Comparison of ENCODE assay signal across 1 cellular context in the genomic region with DNA sequence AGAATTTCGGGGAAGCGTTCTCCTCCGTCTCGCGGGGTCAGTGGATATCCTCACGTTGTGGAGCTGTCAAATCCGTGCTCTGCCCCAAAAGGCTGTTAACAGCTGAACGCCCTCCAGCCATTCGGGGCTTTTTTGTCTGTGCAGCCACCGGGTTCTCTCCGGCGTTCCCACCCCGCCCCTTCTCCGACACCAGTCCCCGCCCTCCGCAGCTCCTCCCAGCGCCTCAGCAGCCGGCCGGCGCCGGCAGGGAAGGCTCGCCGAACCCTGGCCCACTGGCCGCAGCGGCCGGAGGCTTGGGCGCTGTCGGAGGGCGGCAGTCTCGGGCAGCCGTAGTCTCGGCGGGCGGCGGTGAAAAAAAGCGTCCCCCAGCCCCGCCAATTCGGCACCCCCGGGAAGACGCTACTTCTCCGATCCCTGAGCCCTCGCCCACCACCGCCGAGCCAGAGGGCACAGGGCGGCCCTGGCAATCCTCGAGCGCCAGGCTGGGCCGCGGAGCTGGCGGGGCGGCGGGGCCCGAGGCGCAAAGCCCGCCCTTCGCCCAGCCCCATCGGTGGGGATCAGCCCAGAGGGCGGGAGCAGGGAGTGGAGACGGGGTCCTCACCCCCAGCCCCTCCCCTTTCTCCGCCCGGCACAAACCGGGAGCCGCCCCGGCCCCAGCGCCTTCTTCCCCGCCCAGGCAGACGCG.
TF ChIP-seq lines count a peak whose summit lies in the region.

A gene (minus strand): TSS at position 496 of the 685 bp plus-strand sequence. CDS start 773 bp downstream, outside the sequence.

TF ChIP-seq in HepG2, 621 proteins besides CTCF, POLR2A, EP300 and RAD21 (continued from another document and continues in another):
- TF ChIP-seq ZNF83 (CRISPR knock-in tag; IDR thresholded peaks at IDR 0.05; ENCODE audit: borderline replicate concordance), result peak; percentile 88
- 0 out of 2 replicates have a peak, but pooled peaks have one; percentile 40 for TF ChIP-seq REXO4 (CRISPR knock-in tag; IDR thresholded peaks at IDR 0.05; ENCODE audit: borderline replicate concordance)
- peak; percentile 53; the same call in 1 of the 2 replicates for TF ChIP-seq CAMTA2 (CRISPR knock-in tag; IDR thresholded peaks at IDR 0.05; ENCODE audit: borderline replicate concordance)
- 0 out of 2 replicates have a peak, but pooled peaks have one; percentile 44 for TF ChIP-seq MAFG (CRISPR knock-in tag; IDR thresholded peaks at IDR 0.05)
- peak; percentile 83 for TF ChIP-seq HNRNPLL (IDR thresholded peaks at IDR 0.05; ENCODE audit: low read depth, low read length, poor library complexity, severe bottlenecking)
- TF ChIP-seq KAT7 (CRISPR knock-in tag; IDR thresholded peaks at IDR 0.05; ENCODE audit: borderline replicate concordance), result peak; percentile 82; the same call in 1 of the 2 replicates
- TF ChIP-seq, protein P1, sequence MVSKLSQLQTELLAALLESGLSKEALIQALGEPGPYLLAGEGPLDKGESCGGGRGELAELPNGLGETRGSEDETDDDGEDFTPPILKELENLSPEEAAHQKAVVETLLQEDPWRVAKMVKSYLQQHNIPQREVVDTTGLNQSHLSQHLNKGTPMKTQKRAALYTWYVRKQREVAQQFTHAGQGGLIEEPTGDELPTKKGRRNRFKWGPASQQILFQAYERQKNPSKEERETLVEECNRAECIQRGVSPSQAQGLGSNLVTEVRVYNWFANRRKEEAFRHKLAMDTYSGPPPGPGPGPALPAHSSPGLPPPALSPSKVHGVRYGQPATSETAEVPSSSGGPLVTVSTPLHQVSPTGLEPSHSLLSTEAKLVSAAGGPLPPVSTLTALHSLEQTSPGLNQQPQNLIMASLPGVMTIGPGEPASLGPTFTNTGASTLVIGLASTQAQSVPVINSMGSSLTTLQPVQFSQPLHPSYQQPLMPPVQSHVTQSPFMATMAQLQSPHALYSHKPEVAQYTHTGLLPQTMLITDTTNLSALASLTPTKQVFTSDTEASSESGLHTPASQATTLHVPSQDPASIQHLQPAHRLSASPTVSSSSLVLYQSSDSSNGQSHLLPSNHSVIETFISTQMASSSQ (IDR thresholded peaks at IDR 0.05; ENCODE audit: low read depth), result no peak
- TF ChIP-seq, protein P1 (CRISPR knock-in tag; IDR thresholded peaks at IDR 0.05; ENCODE audit: borderline replicate concordance), result no peak
- no peak for TF ChIP-seq EZH2 (conservative IDR thresholded peaks at IDR 0.05; ENCODE audit: low read depth, low read length)
- no peak for TF ChIP-seq NCOA2 (CRISPR knock-in tag; IDR thresholded peaks at IDR 0.05)
- TF ChIP-seq NFYB (CRISPR knock-in tag; IDR thresholded peaks at IDR 0.05), result 0 out of 2 replicates have a peak, but pooled peaks have one; percentile 2
- peak; percentile 88 for TF ChIP-seq ZFX (CRISPR knock-in tag; IDR thresholded peaks at IDR 0.05; ENCODE audit: low read depth)
- TF ChIP-seq, protein P2, sequence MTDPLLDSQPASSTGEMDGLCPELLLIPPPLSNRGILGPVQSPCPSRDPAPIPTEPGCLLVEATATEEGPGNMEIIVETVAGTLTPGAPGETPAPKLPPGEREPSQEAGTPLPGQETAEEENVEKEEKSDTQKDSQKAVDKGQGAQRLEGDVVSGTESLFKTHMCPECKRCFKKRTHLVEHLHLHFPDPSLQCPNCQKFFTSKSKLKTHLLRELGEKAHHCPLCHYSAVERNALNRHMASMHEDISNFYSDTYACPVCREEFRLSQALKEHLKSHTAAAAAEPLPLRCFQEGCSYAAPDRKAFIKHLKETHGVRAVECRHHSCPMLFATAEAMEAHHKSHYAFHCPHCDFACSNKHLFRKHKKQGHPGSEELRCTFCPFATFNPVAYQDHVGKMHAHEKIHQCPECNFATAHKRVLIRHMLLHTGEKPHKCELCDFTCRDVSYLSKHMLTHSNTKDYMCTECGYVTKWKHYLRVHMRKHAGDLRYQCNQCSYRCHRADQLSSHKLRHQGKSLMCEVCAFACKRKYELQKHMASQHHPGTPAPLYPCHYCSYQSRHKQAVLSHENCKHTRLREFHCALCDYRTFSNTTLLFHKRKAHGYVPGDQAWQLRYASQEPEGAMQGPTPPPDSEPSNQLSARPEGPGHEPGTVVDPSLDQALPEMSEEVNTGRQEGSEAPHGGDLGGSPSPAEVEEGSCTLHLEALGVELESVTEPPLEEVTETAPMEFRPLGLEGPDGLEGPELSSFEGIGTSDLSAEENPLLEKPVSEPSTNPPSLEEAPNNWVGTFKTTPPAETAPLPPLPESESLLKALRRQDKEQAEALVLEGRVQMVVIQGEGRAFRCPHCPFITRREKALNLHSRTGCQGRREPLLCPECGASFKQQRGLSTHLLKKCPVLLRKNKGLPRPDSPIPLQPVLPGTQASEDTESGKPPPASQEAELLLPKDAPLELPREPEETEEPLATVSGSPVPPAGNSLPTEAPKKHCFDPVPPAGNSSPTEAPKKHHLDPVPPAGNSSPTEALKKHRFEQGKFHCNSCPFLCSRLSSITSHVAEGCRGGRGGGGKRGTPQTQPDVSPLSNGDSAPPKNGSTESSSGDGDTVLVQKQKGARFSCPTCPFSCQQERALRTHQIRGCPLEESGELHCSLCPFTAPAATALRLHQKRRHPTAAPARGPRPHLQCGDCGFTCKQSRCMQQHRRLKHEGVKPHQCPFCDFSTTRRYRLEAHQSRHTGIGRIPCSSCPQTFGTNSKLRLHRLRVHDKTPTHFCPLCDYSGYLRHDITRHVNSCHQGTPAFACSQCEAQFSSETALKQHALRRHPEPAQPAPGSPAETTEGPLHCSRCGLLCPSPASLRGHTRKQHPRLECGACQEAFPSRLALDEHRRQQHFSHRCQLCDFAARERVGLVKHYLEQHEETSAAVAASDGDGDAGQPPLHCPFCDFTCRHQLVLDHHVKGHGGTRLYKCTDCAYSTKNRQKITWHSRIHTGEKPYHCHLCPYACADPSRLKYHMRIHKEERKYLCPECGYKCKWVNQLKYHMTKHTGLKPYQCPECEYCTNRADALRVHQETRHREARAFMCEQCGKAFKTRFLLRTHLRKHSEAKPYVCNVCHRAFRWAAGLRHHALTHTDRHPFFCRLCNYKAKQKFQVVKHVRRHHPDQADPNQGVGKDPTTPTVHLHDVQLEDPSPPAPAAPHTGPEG (CRISPR knock-in tag; IDR thresholded peaks at IDR 0.05), result peak; percentile 75
- peak; percentile 66 for TF ChIP-seq SPEN (CRISPR knock-in tag; IDR thresholded peaks at IDR 0.05; ENCODE audit: low read depth)
- TF ChIP-seq BORCS8-MEF2B (CRISPR knock-in tag; IDR thresholded peaks at IDR 0.05), result peak; percentile 87; the same call in 1 of the 2 replicates
- TF ChIP-seq, protein P3, sequence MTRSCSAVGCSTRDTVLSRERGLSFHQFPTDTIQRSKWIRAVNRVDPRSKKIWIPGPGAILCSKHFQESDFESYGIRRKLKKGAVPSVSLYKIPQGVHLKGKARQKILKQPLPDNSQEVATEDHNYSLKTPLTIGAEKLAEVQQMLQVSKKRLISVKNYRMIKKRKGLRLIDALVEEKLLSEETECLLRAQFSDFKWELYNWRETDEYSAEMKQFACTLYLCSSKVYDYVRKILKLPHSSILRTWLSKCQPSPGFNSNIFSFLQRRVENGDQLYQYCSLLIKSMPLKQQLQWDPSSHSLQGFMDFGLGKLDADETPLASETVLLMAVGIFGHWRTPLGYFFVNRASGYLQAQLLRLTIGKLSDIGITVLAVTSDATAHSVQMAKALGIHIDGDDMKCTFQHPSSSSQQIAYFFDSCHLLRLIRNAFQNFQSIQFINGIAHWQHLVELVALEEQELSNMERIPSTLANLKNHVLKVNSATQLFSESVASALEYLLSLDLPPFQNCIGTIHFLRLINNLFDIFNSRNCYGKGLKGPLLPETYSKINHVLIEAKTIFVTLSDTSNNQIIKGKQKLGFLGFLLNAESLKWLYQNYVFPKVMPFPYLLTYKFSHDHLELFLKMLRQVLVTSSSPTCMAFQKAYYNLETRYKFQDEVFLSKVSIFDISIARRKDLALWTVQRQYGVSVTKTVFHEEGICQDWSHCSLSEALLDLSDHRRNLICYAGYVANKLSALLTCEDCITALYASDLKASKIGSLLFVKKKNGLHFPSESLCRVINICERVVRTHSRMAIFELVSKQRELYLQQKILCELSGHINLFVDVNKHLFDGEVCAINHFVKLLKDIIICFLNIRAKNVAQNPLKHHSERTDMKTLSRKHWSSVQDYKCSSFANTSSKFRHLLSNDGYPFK (CRISPR knock-in tag; IDR thresholded peaks at IDR 0.05; ENCODE audit: borderline replicate concordance), result no peak; the same call in 1 of the 2 replicates
- TF ChIP-seq HNRNPUL1 (IDR thresholded peaks at IDR 0.05; ENCODE audit: low read depth, low read length), result no peak
- TF ChIP-seq ZNF547 (CRISPR knock-in tag; IDR thresholded peaks at IDR 0.05), result 0 out of 2 replicates have a peak, but pooled peaks have one; percentile 19
- 0 out of 2 replicates have a peak, but pooled peaks have one; percentile 20 for TF ChIP-seq PCBP1 (IDR thresholded peaks at IDR 0.05; ENCODE audit: borderline replicate concordance, low read depth, low read length)
- TF ChIP-seq, protein P4, sequence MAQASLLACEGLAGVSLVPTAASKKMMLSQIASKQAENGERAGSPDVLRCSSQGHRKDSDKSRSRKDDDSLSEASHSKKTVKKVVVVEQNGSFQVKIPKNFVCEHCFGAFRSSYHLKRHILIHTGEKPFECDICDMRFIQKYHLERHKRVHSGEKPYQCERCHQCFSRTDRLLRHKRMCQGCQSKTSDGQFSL (CRISPR knock-in tag; IDR thresholded peaks at IDR 0.05), result no peak
- no peak for TF ChIP-seq HNF4G (IDR thresholded peaks at IDR 0.05; ENCODE audit: borderline replicate concordance, low read depth, low read length)
- TF ChIP-seq HNF4G (CRISPR knock-in tag; IDR thresholded peaks at IDR 0.05; ENCODE audit: borderline replicate concordance, low read depth), result no peak; the same call in 1 of the 2 replicates
- TF ChIP-seq ZNF841 (CRISPR knock-in tag; IDR thresholded peaks at IDR 0.05; ENCODE audit: borderline replicate concordance), result no peak
- no peak for TF ChIP-seq ZSCAN22 (CRISPR knock-in tag; IDR thresholded peaks at IDR 0.05)
- TF ChIP-seq ZNF570 (CRISPR knock-in tag; IDR thresholded peaks at IDR 0.05; ENCODE audit: borderline replicate concordance), result no peak
- no peak for TF ChIP-seq SSRP1 (CRISPR knock-in tag; IDR thresholded peaks at IDR 0.05)
- TF ChIP-seq RFX1 (IDR thresholded peaks at IDR 0.05), result no peak
- TF ChIP-seq NFIC (IDR thresholded peaks at IDR 0.05; ENCODE audit: low read length), result no peak
- TF ChIP-seq NCOA1 (CRISPR knock-in tag; IDR thresholded peaks at IDR 0.05), result no peak
- TF ChIP-seq, protein P5, sequence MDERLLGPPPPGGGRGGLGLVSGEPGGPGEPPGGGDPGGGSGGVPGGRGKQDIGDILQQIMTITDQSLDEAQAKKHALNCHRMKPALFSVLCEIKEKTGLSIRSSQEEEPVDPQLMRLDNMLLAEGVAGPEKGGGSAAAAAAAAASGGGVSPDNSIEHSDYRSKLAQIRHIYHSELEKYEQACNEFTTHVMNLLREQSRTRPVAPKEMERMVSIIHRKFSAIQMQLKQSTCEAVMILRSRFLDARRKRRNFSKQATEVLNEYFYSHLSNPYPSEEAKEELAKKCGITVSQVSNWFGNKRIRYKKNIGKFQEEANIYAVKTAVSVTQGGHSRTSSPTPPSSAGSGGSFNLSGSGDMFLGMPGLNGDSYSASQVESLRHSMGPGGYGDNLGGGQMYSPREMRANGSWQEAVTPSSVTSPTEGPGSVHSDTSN (CRISPR knock-in tag; IDR thresholded peaks at IDR 0.05), result no peak
- TF ChIP-seq REPIN1 (CRISPR knock-in tag; IDR thresholded peaks at IDR 0.05; ENCODE audit: borderline replicate concordance, low read depth), result peak; percentile 85
- TF ChIP-seq GABPB1 (CRISPR knock-in tag; IDR thresholded peaks at IDR 0.05), result no peak
- TF ChIP-seq PHF20 (CRISPR knock-in tag; IDR thresholded peaks at IDR 0.05), result no peak
- TF ChIP-seq, protein P6, sequence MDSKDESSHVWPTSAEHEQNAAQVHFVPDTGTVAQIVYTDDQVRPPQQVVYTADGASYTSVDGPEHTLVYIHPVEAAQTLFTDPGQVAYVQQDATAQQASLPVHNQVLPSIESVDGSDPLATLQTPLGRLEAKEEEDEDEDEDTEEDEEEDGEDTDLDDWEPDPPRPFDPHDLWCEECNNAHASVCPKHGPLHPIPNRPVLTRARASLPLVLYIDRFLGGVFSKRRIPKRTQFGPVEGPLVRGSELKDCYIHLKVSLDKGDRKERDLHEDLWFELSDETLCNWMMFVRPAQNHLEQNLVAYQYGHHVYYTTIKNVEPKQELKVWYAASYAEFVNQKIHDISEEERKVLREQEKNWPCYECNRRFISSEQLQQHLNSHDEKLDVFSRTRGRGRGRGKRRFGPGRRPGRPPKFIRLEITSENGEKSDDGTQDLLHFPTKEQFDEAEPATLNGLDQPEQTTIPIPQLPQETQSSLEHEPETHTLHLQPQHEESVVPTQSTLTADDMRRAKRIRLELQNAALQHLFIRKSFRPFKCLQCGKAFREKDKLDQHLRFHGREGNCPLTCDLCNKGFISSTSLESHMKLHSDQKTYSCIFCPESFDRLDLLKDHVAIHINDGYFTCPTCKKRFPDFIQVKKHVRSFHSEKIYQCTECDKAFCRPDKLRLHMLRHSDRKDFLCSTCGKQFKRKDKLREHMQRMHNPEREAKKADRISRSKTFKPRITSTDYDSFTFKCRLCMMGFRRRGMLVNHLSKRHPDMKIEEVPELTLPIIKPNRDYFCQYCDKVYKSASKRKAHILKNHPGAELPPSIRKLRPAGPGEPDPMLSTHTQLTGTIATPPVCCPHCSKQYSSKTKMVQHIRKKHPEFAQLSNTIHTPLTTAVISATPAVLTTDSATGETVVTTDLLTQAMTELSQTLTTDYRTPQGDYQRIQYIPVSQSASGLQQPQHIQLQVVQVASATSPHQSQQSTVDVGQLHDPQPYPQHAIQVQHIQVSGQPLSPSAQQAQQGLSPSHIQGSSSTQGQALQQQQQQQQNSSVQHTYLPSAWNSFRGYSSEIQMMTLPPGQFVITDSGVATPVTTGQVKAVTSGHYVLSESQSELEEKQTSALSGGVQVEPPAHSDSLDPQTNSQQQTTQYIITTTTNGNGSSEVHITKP (CRISPR knock-in tag; IDR thresholded peaks at IDR 0.05; ENCODE audit: low read depth), result no peak
